29 cellular contexts compared by ENCODE assay signal in the genomic region with DNA sequence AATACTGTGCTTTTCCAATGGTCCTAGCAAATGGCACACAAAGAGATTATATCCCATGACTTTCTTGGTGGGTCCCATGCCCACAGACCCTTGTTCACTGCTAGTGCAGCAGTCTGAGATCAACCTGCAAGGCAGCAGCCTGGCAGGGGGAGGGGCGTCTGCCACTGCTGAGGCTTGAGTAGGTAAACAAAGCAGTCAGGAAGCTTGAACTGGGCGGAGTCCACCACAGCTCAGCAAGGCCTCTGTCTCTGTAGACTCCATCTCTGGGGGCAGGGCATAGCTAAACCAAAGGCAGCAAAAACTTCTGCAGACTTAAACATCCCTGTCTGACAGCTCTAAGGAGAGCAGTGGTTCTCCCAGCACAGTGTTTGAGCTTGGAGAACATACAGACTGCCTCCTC.
DNase-seq lines count a peak whose midpoint lies in the region; ATAC-seq and TF ChIP-seq lines count a peak whose summit lies in the region.
"Had no signal": no experiment of that assay in that cellular context is flagged by ENCODE, and none has a peak within 500 bp of the region (broad histone marks: within the 10 kb centered on the region; RNA-seq: fewer than 3 reads in every experiment).

No MANE protein-coding gene starts in this region.

- H3K9me3 ChIP-seq in NT2/D1 (ENCODE audit: insufficient read depth, low read length) (peaks cover 6% of the 10 kb centered on the region; the same call in 1 of the 2 replicates), thyroid gland (no peaks in the 10 kb centered on the region), breast epithelium (peaks cover 0 to 17% of the 10 kb centered on the region in 2 donors), right cardiac atrium (ENCODE audit: control insufficient read depth, low read length) (no peaks in the 10 kb centered on the region)
- H3K9me3 ChIP-seq: Peyer's patch, right atrium auricular region, transverse colon had no signal

- DNase-seq in activated gamma-delta T cell treated with Interleukin-2 at 50 U/mL for 16 hours (peak; percentile 12), activated gamma-delta T cell (lab: John Stamatoyannopoulos, UW) (no peak), NT2/D1 (ENCODE audit: low read depth, low spot score) (peak; percentile 69), thyroid gland (peak; percentile 23 to 29), SHP77 (lab: John Stamatoyannopoulos, UW) (no peak), breast epithelium (ENCODE audit: low spot score in 2 of 2) (no peak), right cardiac atrium (no peak)
- peak; percentile 4 for DNase-seq in activated T-helper 1 cell treated with anti-CD3 and anti-CD28 coated beads, Interleukin-2, amount 50 U/mL, for 16 hours (ENCODE audit: low read depth in 1 of 2, low spot score in 1 of 2)
- DNase-seq: activated CD4-positive, CD25-positive, alpha-beta regulatory T cell treated with anti-CD3 and anti-CD28 coated beads, Interleukin-2, amount 50 U/mL, for 72 hours; activated naive CD8-positive, alpha-beta T cell treated with anti-CD3 and anti-CD28 coated beads, Interleukin-2, amount 10 ng/mL, durations not matched to agents 7 days and 5 days; activated T-cell treated with anti-CD3 and anti-CD28 coated beads, Interleukin-2, amount 50 U/mL, for 72 hours; Calu3; esophagus squamous epithelium; foreskin melanocyte; heart right ventricle; left cardiac atrium; MM.1S; NCI-H2081; NCI-H446 treated with DMSO at 0.1 percent for 48 hours; NK-92 treated with Interleukin-12 subunit alpha and Interleukin-12 subunit beta, amount 100 ng/mL, for 24 hours; Peyer's patch; transverse colon had no signal

- H3K27me3 ChIP-seq in NT2/D1 (ENCODE audit: insufficient read depth, insufficient read length): no peaks in the 10 kb centered on the region
- no peaks in the 10 kb centered on the region for H3K27me3 ChIP-seq in thyroid gland
- H3K27me3 ChIP-seq in breast epithelium: no peaks in the 10 kb centered on the region
- no peaks in the 10 kb centered on the region for H3K27me3 ChIP-seq in right cardiac atrium (ENCODE audit: control insufficient read depth, insufficient read depth)
- H3K27me3 ChIP-seq: ascending aorta, esophagus squamous epithelium, heart right ventricle, neural progenitor cell, Peyer's patch, right atrium auricular region, transverse colon had no signal

- no peak overlapping the region for H3K27ac ChIP-seq in thyroid gland
- H3K27ac ChIP-seq in breast epithelium: no peak overlapping the region
- H3K27ac ChIP-seq in right cardiac atrium (ENCODE audit: low read length): no peak overlapping the region
- H3K27ac ChIP-seq: ascending aorta, esophagus squamous epithelium, heart right ventricle, HL-60, KMS-11, neural progenitor cell, parathyroid adenoma, Peyer's patch, right atrium auricular region, transverse colon had no signal

- no peak for ATAC-seq in right cardiac atrium
- ATAC-seq: activated T-cell treated with anti-CD3 and anti-CD28 coated beads, Interleukin-2, amount 50 U/mL, for 72 hours; GM12878; heart right ventricle; left cardiac atrium had no signal

- TF ChIP-seq CTCF in thyroid gland (IDR thresholded peaks at IDR 0.05): no peak
- TF ChIP-seq CTCF in breast epithelium (IDR thresholded peaks at IDR 0.05): no peak

- H3K4me1 ChIP-seq in NT2/D1 (ENCODE audit: insufficient read depth, insufficient read length) (no peaks in the 10 kb centered on the region), thyroid gland (peaks cover 0 to 3% of the 10 kb centered on the region in 2 donors), breast epithelium (no peaks in the 10 kb centered on the region), right cardiac atrium (ENCODE audit: control insufficient read depth, insufficient read depth, low read length) (no peaks in the 10 kb centered on the region)
- H3K4me1 ChIP-seq: ascending aorta, esophagus squamous epithelium, heart right ventricle, neural progenitor cell, parathyroid adenoma, Peyer's patch, right atrium auricular region, transverse colon had no signal

- H3K36me3 ChIP-seq in NT2/D1 (ENCODE audit: insufficient read depth, insufficient read length, low read length) (no peaks in the 10 kb centered on the region), thyroid gland (no peaks in the 10 kb centered on the region), breast epithelium (no peaks in the 10 kb centered on the region)
- H3K36me3 ChIP-seq: ascending aorta, esophagus squamous epithelium, heart right ventricle, neural progenitor cell, Peyer's patch, right atrium auricular region, transverse colon had no signal

- intact Hi-C loops in thyroid gland (cut with DNase I): no loop called here
- intact Hi-C loops in breast epithelium (cut with DNase I; ENCODE audit: low total_unique reads): no loop called here
- intact Hi-C loops in right cardiac atrium (cut with DNase I): no loop called here

- H3K4me3 ChIP-seq in NT2/D1 (ENCODE audit: insufficient read length, low read depth): no peak overlapping the region
- no peak overlapping the region for H3K4me3 ChIP-seq in thyroid gland (replicated peaks in 1 of 3)
- no peak overlapping the region for H3K4me3 ChIP-seq in breast epithelium
- H3K4me3 ChIP-seq in right cardiac atrium (ENCODE audit: low read length): no peak overlapping the region
- H3K4me3 ChIP-seq: ascending aorta, esophagus squamous epithelium, GM12878, heart right ventricle, neural progenitor cell, Peyer's patch, right atrium auricular region, transverse colon had no signal

- TF ChIP-seq POLR2A in thyroid gland (IDR thresholded peaks at IDR 0.05) (no peak), breast epithelium (IDR thresholded peaks at IDR 0.05) (no peak)

- WGBS in thyroid gland, 2 donors: 54 to 67% methylated on average over 1 to 2 of the region's 2 CpGs
- WGBS in right cardiac atrium: 49% methylated on average over 2 of the region's 2 CpGs

- H3K9ac ChIP-seq in NT2/D1 (ENCODE audit: insufficient read length, low read depth): no peak overlapping the region
- H3K9ac ChIP-seq: KMS-11, neural progenitor cell, parathyroid adenoma had no signal

Comparison
In these comparisons a context has a peak if more than half of its experiments do, and no peak if none do; other contexts are left out.
1. DNase-seq: peak in activated gamma-delta T cell treated with Interleukin-2 at 50 U/mL for 16 hours (single experiment), NT2/D1 (single experiment), activated T-helper 1 cell treated with anti-CD3 and anti-CD28 coated beads, Interleukin-2, amount 50 U/mL, for 16 hours (2 of 2) and thyroid gland (2 of 2); none in activated gamma-delta T cell (single experiment), SHP77 (0 of 2), breast epithelium (0 of 2) and right cardiac atrium (0 of 3).